Comparison of ENCODE assay signal across 17 cellular contexts in the genomic region with DNA sequence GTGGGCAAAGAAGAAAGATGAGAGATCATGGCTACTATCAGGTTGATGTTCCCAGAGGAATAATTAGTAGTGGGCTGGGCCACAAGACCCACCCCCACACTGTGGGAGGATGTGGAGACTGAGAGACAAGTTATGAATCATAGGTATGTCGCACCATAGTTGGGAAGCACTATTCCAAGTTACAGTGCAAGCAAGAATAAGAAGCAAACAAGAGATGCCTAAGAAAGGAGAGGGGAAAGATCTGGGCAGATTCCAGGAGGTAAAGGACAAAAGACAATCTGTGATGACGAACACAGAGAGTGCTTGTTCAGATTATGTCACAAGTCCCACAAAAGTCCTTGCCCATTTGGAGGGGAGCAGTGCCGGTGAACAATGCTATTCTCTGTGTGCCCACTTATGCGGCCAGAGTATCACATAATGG. TPM values are rescaled to one million over a fixed set of nuclear protein-coding genes. Genes with fewer than 3 reads are reported as not detected.
A peak's percentile ranks its signal among the peaks of the same experiment; 100 is the strongest.
DNase-seq lines count a peak whose midpoint lies in the region; ATAC-seq and TF ChIP-seq lines count a peak whose summit lies in the region.
"Had no signal": no experiment of that assay in that cellular context is flagged by ENCODE, and none has a peak within 500 bp of the region (broad histone marks: within the 10 kb centered on the region; RNA-seq: fewer than 3 reads in every experiment).

No MANE protein-coding gene starts in this region.

- H3K9me3 ChIP-seq in neural progenitor cell (ENCODE audit: low read depth), result no peaks in the 10 kb centered on the region
- H3K9me3 ChIP-seq: gastrocnemius medialis had no signal

- H4K20me1 ChIP-seq in neural progenitor cell (ENCODE audit: low read depth), result no peaks in the 10 kb centered on the region

- no peak overlapping the region for H2AFZ ChIP-seq in neural progenitor cell (replicated peaks)
- H2AFZ ChIP-seq: PC-9 had no signal

- H3K4me1 Mint-ChIP-seq in neural progenitor cell, result peaks cover 1% of the 10 kb centered on the region
- H3K4me1 Mint-ChIP-seq: T-cell had no signal

- no peaks in the 10 kb centered on the region for H3K27me3 ChIP-seq in layer of hippocampus (ENCODE audit: control insufficient read depth, insufficient read depth, low read length)
- H3K27me3 ChIP-seq in neural progenitor cell, result no peaks in the 10 kb centered on the region
- H3K27me3 ChIP-seq: gastrocnemius medialis had no signal

- H3K4me3 ChIP-seq in neural progenitor cell, result no peak overlapping the region
- H3K4me3 ChIP-seq: gastrocnemius medialis, PC-9 had no signal

- DNase-seq in NCI-H69 (lab: John Stamatoyannopoulos, UW) (peak; percentile 4), caudate nucleus (lab: John Stamatoyannopoulos, UW) (peak in 46 of 61 donors; percentile 16 to 91 (median 55)), neural progenitor cell (ENCODE audit: low spot score) (no peak), NCI-H2107 treated with DMSO at 0.1 percent for 48 hours (lab: John Stamatoyannopoulos, UW; ENCODE audit: unreplicated experiment) (no peak), NCI-H446 treated with DMSO at 0.1 percent for 48 hours (lab: John Stamatoyannopoulos, UW) (no peak)
- DNase-seq: activated CD4-positive, alpha-beta T cell treated with anti-CD3 and anti-CD28 coated beads for 4 hours; activated T-cell treated with anti-CD3 and anti-CD28 coated beads, Interleukin-2, amount 50 U/mL, for 1 hour; CD4-positive, CD25-positive, alpha-beta regulatory T cell; gastrocnemius medialis; GF-D8; islet precursor cell; PC-9; T-cell had no signal

- H3K4me1 ChIP-seq in neural progenitor cell, result peaks cover 10% of the 10 kb centered on the region
- H3K4me1 ChIP-seq: gastrocnemius medialis had no signal

- TF ChIP-seq CTCF in neural progenitor cell (IDR thresholded peaks at IDR 0.05), result no peak

- H3K36me3 ChIP-seq in neural progenitor cell, result no peaks in the 10 kb centered on the region
- H3K36me3 ChIP-seq: gastrocnemius medialis had no signal

- no peaks in the 10 kb centered on the region for H3K79me2 ChIP-seq in neural progenitor cell (ENCODE audit: low read depth)

- no peak overlapping the region for H3K9ac ChIP-seq in neural progenitor cell

- no peaks in the 10 kb centered on the region for H3K36me3 Mint-ChIP-seq in neural progenitor cell

- no peaks in the 10 kb centered on the region for H3K27me3 Mint-ChIP-seq in neural progenitor cell (ENCODE audit: insufficient read depth, low read depth)
- H3K27me3 Mint-ChIP-seq: CD4-positive, CD25-positive, alpha-beta regulatory T cell; T-cell had no signal

- no peak overlapping the region for H3K27ac Mint-ChIP-seq in neural progenitor cell
- H3K27ac Mint-ChIP-seq: CD4-positive, CD25-positive, alpha-beta regulatory T cell; T-cell had no signal

- no peaks in the 10 kb centered on the region for H3F3A ChIP-seq in neural progenitor cell (ENCODE audit: low read depth)

- no peak overlapping the region for H3K4me3 Mint-ChIP-seq in neural progenitor cell
- H3K4me3 Mint-ChIP-seq: CD4-positive, CD25-positive, alpha-beta regulatory T cell; T-cell had no signal

- no peak for ATAC-seq in GM19023 (IDR thresholded peaks at IDR 0.05; ENCODE audit: unreplicated experiment)
- ATAC-seq: gastrocnemius medialis, T-cell had no signal

- H3K4me2 ChIP-seq in neural progenitor cell, result no peak overlapping the region
- H3K4me2 ChIP-seq: PC-9 had no signal

- H3K27ac ChIP-seq in caudate nucleus (ENCODE audit: low read depth, low read length) (peak overlapping the region; percentile 96), layer of hippocampus (ENCODE audit: low read depth, low read length) (peak overlapping the region; percentile 76), temporal lobe (ENCODE audit: low read depth, low read length) (peak overlapping the region; percentile 90), neural progenitor cell (no peak overlapping the region)
- H3K27ac ChIP-seq: gastrocnemius medialis, PC-9 had no signal

- H3K9me3 Mint-ChIP-seq in neural progenitor cell, result no peaks in the 10 kb centered on the region
- H3K9me3 Mint-ChIP-seq: CD4-positive, CD25-positive, alpha-beta regulatory T cell; T-cell had no signal

RNA-seq across cellular contexts. Expression of a gene that starts 56.6 kb away (rescaled TPM):
- total RNA-seq in temporal lobe (3.7 TPM), neural progenitor cell (ENCODE audit: low replicate concordance) (0.34 TPM in 1 of 2 replicates, not detected in the other)
- total RNA-seq: CD4-positive, CD25-positive, alpha-beta regulatory T cell; NCI-H460; PC-9 had no signal

Comparison
In these comparisons a context has a peak if more than half of its experiments do, and no peak if none do; other contexts are left out.
1. DNase-seq: peak in NCI-H69 (single experiment) and caudate nucleus (46 of 61); none in neural progenitor cell (single experiment), NCI-H2107 treated with DMSO at 0.1 percent for 48 hours (single experiment) and NCI-H446 treated with DMSO at 0.1 percent for 48 hours (single experiment).